ENCODE assay signal across 19 cellular contexts in the genomic region with DNA sequence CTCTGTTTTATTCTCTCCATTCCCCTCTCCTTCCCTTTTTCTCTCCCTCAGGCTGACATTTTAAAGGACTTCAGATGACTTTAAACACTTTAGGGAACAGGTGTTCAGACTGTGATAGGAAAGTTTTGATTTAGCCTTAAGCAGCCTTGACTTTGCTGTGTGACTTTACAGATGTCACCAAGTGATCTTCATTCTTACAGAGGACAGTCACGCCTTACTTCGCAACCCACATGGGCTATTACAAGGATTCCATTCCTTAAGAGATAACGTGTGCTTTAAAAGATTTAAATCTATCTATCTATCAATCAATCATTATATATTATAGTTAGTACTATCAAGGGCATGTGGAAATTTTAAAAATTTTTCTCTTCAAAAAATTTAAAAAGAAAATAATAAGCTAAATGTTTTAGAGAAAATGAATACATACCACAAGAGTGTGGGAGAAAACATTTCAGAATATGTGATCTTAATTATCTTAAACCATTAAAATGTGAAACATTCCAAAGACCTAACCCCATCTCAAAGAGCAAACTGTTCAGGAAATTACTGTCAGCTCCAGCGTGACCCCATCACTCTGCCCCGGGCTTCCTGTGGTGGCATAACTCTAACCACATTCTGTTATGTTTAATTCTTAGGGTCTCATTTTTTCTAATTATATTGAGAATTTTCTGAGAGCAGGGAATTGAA.
DNase-seq lines count a peak whose midpoint lies in the region; ATAC-seq, FAIRE-seq and TF ChIP-seq lines count a peak whose summit lies in the region.
"Had no signal": no experiment of that assay in that cellular context is flagged by ENCODE, and none has a peak within 500 bp of the region (broad histone marks: within the 10 kb centered on the region; RNA-seq: fewer than 3 reads in every experiment).

No MANE protein-coding gene starts in this region.

- intact Hi-C loops in endothelial cell of umbilical vein (cut with micrococcal nuclease), result no loop called here
- intact Hi-C loops in right cardiac atrium (cut with DNase I), result no loop called here
- intact Hi-C loops in activated CD8-positive, alpha-beta T cell treated with anti-CD3 and anti-CD28 coated beads for 36 hours (cut with micrococcal nuclease), result no loop called here

- CTCF ChIA-PET in endothelial cell of umbilical vein (lab: Charles Lee), result no interaction called here
- CTCF ChIA-PET in activated CD8-positive, alpha-beta T cell treated with anti-CD3 and anti-CD28 coated beads for 36 hours (lab: Charles Lee), result no interaction called here

- H4K20me1 ChIP-seq in endothelial cell of umbilical vein (replicated peaks; ENCODE audit: control insufficient read depth, extremely low read depth, insufficient read depth, low read length), result no peaks in the 10 kb centered on the region

- H3K27ac ChIP-seq in endothelial cell of umbilical vein (ENCODE audit: insufficient read depth, low read depth, low read length), result no peak overlapping the region
- H3K27ac ChIP-seq in right cardiac atrium (ENCODE audit: low read length), result no peak overlapping the region
- H3K27ac ChIP-seq: adrenal gland, left ventricle myocardium inferior, uterus had no signal

- H3K4me3 ChIP-seq in endothelial cell of umbilical vein (replicated peaks in 1 of 3; ENCODE audit: insufficient read depth in 1 of 3, low read depth in 1 of 3, low read length in 3 of 3) (no peak overlapping the region), right cardiac atrium (ENCODE audit: low read length) (no peak overlapping the region)
- H3K4me3 ChIP-seq: adrenal gland, left ventricle myocardium inferior, uterus had no signal

- ATAC-seq in HG03439 (IDR thresholded peaks at IDR 0.05; ENCODE audit: unreplicated experiment), result no peak
- ATAC-seq in right cardiac atrium, result no peak
- ATAC-seq in activated CD8-positive, alpha-beta T cell treated with anti-CD3 and anti-CD28 coated beads for 36 hours, result no peak
- ATAC-seq: activated T-cell treated with anti-CD3 and anti-CD28 coated beads, Interleukin-2, amount 50 U/mL, for 72 hours had no signal

- TF ChIP-seq CTCF in endothelial cell of umbilical vein (IDR thresholded peaks at IDR 0.05; ENCODE audit: extremely low read depth in 1 of 2, insufficient read depth in 1 of 2, low read depth in 1 of 2, low read length in 2 of 2), result no peak
- no peak for TF ChIP-seq CTCF in activated CD8-positive, alpha-beta T cell treated with anti-CD3 and anti-CD28 coated beads for 36 hours (IDR thresholded peaks at IDR 0.05)

- no peaks in the 10 kb centered on the region for H3K9me1 ChIP-seq in endothelial cell of umbilical vein (replicated peaks; ENCODE audit: control insufficient read depth, extremely low read depth, insufficient read depth, low read length)

- H3K4me1 ChIP-seq in endothelial cell of umbilical vein (ENCODE audit: control insufficient read depth, extremely low read depth, insufficient read depth, low read length) (no peaks in the 10 kb centered on the region), right cardiac atrium (ENCODE audit: control insufficient read depth, insufficient read depth, low read length) (no peaks in the 10 kb centered on the region)
- H3K4me1 ChIP-seq: adrenal gland, left ventricle myocardium inferior, uterus had no signal

- peaks cover 1% of the 10 kb centered on the region for H3K9me3 Mint-ChIP-seq in activated CD8-positive, alpha-beta T cell treated with anti-CD3 and anti-CD28 coated beads for 36 hours
- H3K9me3 Mint-ChIP-seq: stimulated activated naive CD8-positive, alpha-beta T cell treated with anti-CD3 and anti-CD28 coated beads, Interleukin-15, amount 100 ng/mL, for 72 hours had no signal

- no peaks in the 10 kb centered on the region for H3K9me3 ChIP-seq in endothelial cell of umbilical vein (replicated peaks; ENCODE audit: control insufficient read depth, insufficient read depth, low read length)
- peaks cover 6% of the 10 kb centered on the region for H3K9me3 ChIP-seq in right cardiac atrium (ENCODE audit: control insufficient read depth, low read length)
- H3K9me3 ChIP-seq: adrenal gland, uterus had no signal

- H3K4me1 Mint-ChIP-seq in activated CD8-positive, alpha-beta T cell treated with anti-CD3 and anti-CD28 coated beads for 36 hours (ENCODE audit: low read depth), result no peaks in the 10 kb centered on the region
- H3K4me1 Mint-ChIP-seq: stimulated activated naive CD8-positive, alpha-beta T cell treated with anti-CD3 and anti-CD28 coated beads, Interleukin-15, amount 100 ng/mL, for 72 hours had no signal

- WGBS in right cardiac atrium, result 53% methylated on average over 5 of the region's 5 CpGs

- TF ChIP-seq POLR2A in endothelial cell of umbilical vein (IDR thresholded peaks at IDR 0.05; ENCODE audit: low read depth, low read length), result no peak

- no peaks in the 10 kb centered on the region for H3K79me2 ChIP-seq in endothelial cell of umbilical vein (ENCODE audit: control insufficient read depth, insufficient read depth, low read length)

- no peak overlapping the region for H3K27ac Mint-ChIP-seq in activated CD8-positive, alpha-beta T cell treated with anti-CD3 and anti-CD28 coated beads for 36 hours
- H3K27ac Mint-ChIP-seq: activated T-cell treated with anti-CD3 and anti-CD28 coated beads, Interleukin-2, amount 50 U/mL, for 72 hours; stimulated activated naive CD8-positive, alpha-beta T cell treated with anti-CD3 and anti-CD28 coated beads, Interleukin-15, amount 100 ng/mL, for 72 hours had no signal

- no peak overlapping the region for H3K4me2 ChIP-seq in endothelial cell of umbilical vein (ENCODE audit: insufficient read depth, low read length)

- H3K27me3 Mint-ChIP-seq in activated CD8-positive, alpha-beta T cell treated with anti-CD3 and anti-CD28 coated beads for 36 hours, result no peaks in the 10 kb centered on the region
- H3K27me3 Mint-ChIP-seq: stimulated activated naive CD8-positive, alpha-beta T cell treated with anti-CD3 and anti-CD28 coated beads, Interleukin-15, amount 100 ng/mL, for 72 hours had no signal

- peak; percentile 80 for FAIRE-seq in RCC 7860 (lab: Jason Lieb, UNC)
- FAIRE-seq in endothelial cell of umbilical vein (lab: Jason Lieb, UNC), result no peak
- FAIRE-seq: colon, D721Med, GM19239 had no signal

- BruUV-seq in endothelial cell of umbilical vein (replicated peaks; lab: Mats Ljungman, UMichigan), result no TSS peak

- no peak overlapping the region for H2AFZ ChIP-seq in endothelial cell of umbilical vein (ENCODE audit: low read depth, low read length)

- no peak overlapping the region for H3K4me3 Mint-ChIP-seq in activated CD8-positive, alpha-beta T cell treated with anti-CD3 and anti-CD28 coated beads for 36 hours
- H3K4me3 Mint-ChIP-seq: activated T-cell treated with anti-CD3 and anti-CD28 coated beads, Interleukin-2, amount 50 U/mL, for 72 hours; stimulated activated naive CD8-positive, alpha-beta T cell treated with anti-CD3 and anti-CD28 coated beads, Interleukin-15, amount 100 ng/mL, for 72 hours had no signal

- dilution Hi-C loops in endothelial cell of umbilical vein (cut with MboI; ENCODE audit: extremely low pct_ligation_motif_present, low sequenced_read_pairs), result no loop called here

- peak; percentile 34 for DNase-seq in COLO829 (ENCODE audit: low spot score)
- peak; percentile 28 for DNase-seq in RCC 7860 (ENCODE audit: low spot score)
- DNase-seq in endothelial cell of umbilical vein (ENCODE audit: low read depth, low spot score), result no peak
- DNase-seq in non-pigmented ciliary epithelial cell (ENCODE audit: low read depth), result peak; percentile 55
- no peak for DNase-seq in right cardiac atrium
- DNase-seq in activated CD8-positive, alpha-beta T cell treated with anti-CD3 and anti-CD28 coated beads for 36 hours, result no peak
- DNase-seq in KBM-7, result no peak
- DNase-seq: activated T-cell treated with anti-CD3 and anti-CD28 coated beads, Interleukin-2, amount 50 U/mL, for 72 hours; adrenal gland; erythroblast; left ventricle myocardium inferior; NCI-H187 treated with DMSO at 0.1 percent for 48 hours; NCI-H510A; stimulated activated naive CD8-positive, alpha-beta T cell treated with anti-CD3 and anti-CD28 coated beads, Interleukin-15, amount 100 ng/mL, for 72 hours; uterus had no signal

- H3K36me3 ChIP-seq in endothelial cell of umbilical vein (ENCODE audit: control insufficient read depth in 2 of 2, extremely low read depth in 1 of 2, insufficient read depth in 2 of 2, low read length in 2 of 2), result no peaks in the 10 kb centered on the region
- H3K36me3 ChIP-seq: adrenal gland, left ventricle myocardium inferior, uterus had no signal

- no peak overlapping the region for H3K9ac ChIP-seq in endothelial cell of umbilical vein (replicated peaks; ENCODE audit: extremely low read depth, insufficient read depth, low read length)

- no peaks in the 10 kb centered on the region for H3K27me3 ChIP-seq in endothelial cell of umbilical vein (ENCODE audit: control insufficient read depth in 2 of 2, insufficient read depth in 2 of 2, low read length in 2 of 2)
- no peaks in the 10 kb centered on the region for H3K27me3 ChIP-seq in right cardiac atrium (ENCODE audit: control insufficient read depth, insufficient read depth)
- H3K27me3 ChIP-seq: adrenal gland, uterus had no signal

- in situ Hi-C loops in KBM-7 (cut with MboI; ENCODE audit: low pct_unique_long_range_greater_than_20kb, low sequenced_read_pairs), result no loop called here

- H3K36me3 Mint-ChIP-seq in activated CD8-positive, alpha-beta T cell treated with anti-CD3 and anti-CD28 coated beads for 36 hours (ENCODE audit: low read depth), result no peaks in the 10 kb centered on the region

- POLR2A ChIA-PET in endothelial cell of umbilical vein (lab: Charles Lee), result no interaction called here
- POLR2A ChIA-PET in activated CD8-positive, alpha-beta T cell treated with anti-CD3 and anti-CD28 coated beads for 36 hours (lab: Charles Lee), result no interaction called here

TF ChIP-seq in endothelial cell of umbilical vein, 7 proteins besides CTCF, POLR2A, EP300 and RAD21:
- peak; percentile 53 for TF ChIP-seq GATA2 (IDR thresholded peaks at IDR 0.05; ENCODE audit: insufficient read depth, insufficient read length, low read depth, low read length)
- TF ChIP-seq EZH2 (IDR thresholded peaks at IDR 0.05; ENCODE audit: borderline replicate concordance, low read depth, low read length, severe bottlenecking), result no peak
- peak; percentile 47 for TF ChIP-seq FOS (IDR thresholded peaks at IDR 0.05; ENCODE audit: borderline replicate concordance, insufficient read depth, low read length)
- TF ChIP-seq POLR2AphosphoS5 (IDR thresholded peaks at IDR 0.05; ENCODE audit: insufficient read depth, low read depth, low read length), result peak; percentile 34
- TF ChIP-seq, protein P1, sequence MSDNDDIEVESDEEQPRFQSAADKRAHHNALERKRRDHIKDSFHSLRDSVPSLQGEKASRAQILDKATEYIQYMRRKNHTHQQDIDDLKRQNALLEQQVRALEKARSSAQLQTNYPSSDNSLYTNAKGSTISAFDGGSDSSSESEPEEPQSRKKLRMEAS (IDR thresholded peaks at IDR 0.05; ENCODE audit: insufficient read depth, insufficient read length), result no peak

Comparison
In these comparisons a context has a peak if more than half of its experiments do, and no peak if none do; other contexts are left out.
1. DNase-seq: peak in COLO829 (single experiment), RCC 7860 (single experiment) and non-pigmented ciliary epithelial cell (single experiment); none in endothelial cell of umbilical vein (single experiment), right cardiac atrium (0 of 3), activated CD8-positive, alpha-beta T cell treated with anti-CD3 and anti-CD28 coated beads for 36 hours (single experiment) and KBM-7 (single experiment).